ENCODE assay signal across 7 cellular contexts in the genomic region with DNA sequence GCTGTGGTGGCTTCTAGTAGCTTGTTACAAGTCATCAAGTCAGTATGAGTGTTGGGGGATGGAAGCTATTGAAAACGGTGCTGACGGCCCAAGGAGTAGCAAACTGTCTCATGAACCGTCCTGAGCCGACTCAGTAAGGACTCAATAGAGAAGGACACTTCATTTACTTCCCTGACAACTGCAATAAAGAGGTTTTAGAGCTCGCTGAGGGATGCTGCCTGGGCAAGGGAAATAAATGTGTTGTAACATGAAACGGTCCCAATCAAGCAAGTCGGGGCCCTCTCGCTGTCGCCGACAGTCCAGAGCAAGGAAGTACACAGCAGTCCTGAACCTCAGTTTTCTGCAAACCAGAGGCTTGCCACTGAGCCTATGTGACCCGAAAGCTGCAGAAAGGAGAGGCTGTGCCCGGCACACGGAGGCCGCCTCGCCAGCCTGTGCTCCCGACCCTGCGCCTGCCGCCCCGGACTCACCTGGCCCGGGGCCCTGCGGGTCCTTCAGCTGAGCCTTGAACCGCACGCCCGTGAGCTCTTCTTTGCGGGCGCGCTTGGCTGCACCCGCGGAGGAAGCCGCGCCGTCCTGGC. TPM values are rescaled to one million over a fixed set of nuclear protein-coding genes. Genes with fewer than 3 reads are reported as not detected.
A peak's percentile ranks its signal among the peaks of the same experiment; 100 is the strongest.
DNase-seq lines count a peak whose midpoint lies in the region; ATAC-seq lines count a peak whose summit lies in the region.

No MANE protein-coding gene starts in this region.

- no peaks in the 10 kb centered on the region for H3K9me3 ChIP-seq in right cardiac atrium (ENCODE audit: control insufficient read depth, low read length)

- H3K4me1 Mint-ChIP-seq in activated CD4-positive, alpha-beta memory T cell treated with anti-CD3 and anti-CD28 coated beads, Interleukin-2, amount 10 ng/mL, durations not matched to agents 7 days and 5 days: peaks cover 46% of the 10 kb centered on the region

- H3K27ac ChIP-seq in right cardiac atrium (ENCODE audit: low read length): no peak overlapping the region
- H3K27ac ChIP-seq in skin epidermis: peak overlapping the region in 19 of 21 experiments; percentile 14 to 93 (median 84)

- POLR2A ChIA-PET in activated CD4-positive, alpha-beta memory T cell treated with anti-CD3 and anti-CD28 coated beads, Interleukin-2, amount 10 ng/mL, durations not matched to agents 7 days and 5 days (lab: Charles Lee): interaction anchor here (0.7 to 2.7 kb wide), 8 partner anchors 9 to 219 kb away, joined by 3 to 17 read pairs (median 4); partner anchors contain the start of genes CFAP298, EVA1C and MIS18A

- H3K27me3 ChIP-seq in right cardiac atrium (ENCODE audit: control insufficient read depth, insufficient read depth): no peaks in the 10 kb centered on the region

- H3K36me3 Mint-ChIP-seq in activated CD4-positive, alpha-beta memory T cell treated with anti-CD3 and anti-CD28 coated beads, Interleukin-2, amount 10 ng/mL, durations not matched to agents 7 days and 5 days (ENCODE audit: low read depth): peaks cover 18% of the 10 kb centered on the region

- H3K27me3 Mint-ChIP-seq in activated CD4-positive, alpha-beta memory T cell treated with anti-CD3 and anti-CD28 coated beads, Interleukin-2, amount 10 ng/mL, durations not matched to agents 7 days and 5 days: peaks cover 2% of the 10 kb centered on the region

- CTCF ChIA-PET in activated CD4-positive, alpha-beta memory T cell treated with anti-CD3 and anti-CD28 coated beads, Interleukin-2, amount 10 ng/mL, durations not matched to agents 7 days and 5 days (lab: Charles Lee): interaction anchor here (0.6 to 1.5 kb wide), 7 partner anchors 10 to 379 kb away, joined by 3 to 6 read pairs (median 5); partner anchors contain the start of genes CFAP298 and PAXBP1

- H3K27ac Mint-ChIP-seq in activated CD4-positive, alpha-beta memory T cell treated with anti-CD3 and anti-CD28 coated beads, Interleukin-2, amount 10 ng/mL, durations not matched to agents 7 days and 5 days: no peak overlapping the region

- peak overlapping the region; percentile 87 for H3K4me3 ChIP-seq in right cardiac atrium (ENCODE audit: low read length)
- peak overlapping the region; percentile 83 to 100 (median 97) for H3K4me3 ChIP-seq in skin epidermis

- H3K4me1 ChIP-seq in right cardiac atrium (ENCODE audit: control insufficient read depth, insufficient read depth, low read length): peaks cover 2% of the 10 kb centered on the region

- peak overlapping the region; percentile 79 for H3K4me3 Mint-ChIP-seq in activated CD4-positive, alpha-beta memory T cell treated with anti-CD3 and anti-CD28 coated beads, Interleukin-2, amount 10 ng/mL, durations not matched to agents 7 days and 5 days

- ATAC-seq in GM18867 (IDR thresholded peaks at IDR 0.05; ENCODE audit: unreplicated experiment) (peak; percentile 34), HG03095 (IDR thresholded peaks at IDR 0.05; ENCODE audit: unreplicated experiment) (peak; percentile 3), right cardiac atrium (peak in 1 of 2 donors; percentile 3)

- DNase-seq in activated CD4-positive, alpha-beta memory T cell treated with anti-CD3 and anti-CD28 coated beads, Interleukin-2, amount 10 ng/mL, durations not matched to agents 7 days and 5 days: no peak
- DNase-seq in right cardiac atrium: peak in 1 of 3 donors; percentile 17
- DNase-seq in epidermal melanocyte (ENCODE audit: insufficient read length, low spot score): no peak
- no peak for DNase-seq in NCI-H1105 treated with DMSO at 0.1 percent for 48 hours (lab: John Stamatoyannopoulos, UW)

- WGBS in right cardiac atrium: under 1% methylated on average over 32 of the region's 32 CpGs

- peaks cover 2% of the 10 kb centered on the region for H3K9me3 Mint-ChIP-seq in activated CD4-positive, alpha-beta memory T cell treated with anti-CD3 and anti-CD28 coated beads, Interleukin-2, amount 10 ng/mL, durations not matched to agents 7 days and 5 days

- intact Hi-C loops in right cardiac atrium (cut with DNase I): loop anchor here in 1 of 4 donors (10.0 kb wide), 1 partner anchor 212 kb away; no protein-coding TSS in a partner anchor

RNA-seq across cellular contexts. Expression of gene URB1, which starts 0.4 kb away (rescaled TPM):
- total RNA-seq in activated CD4-positive, alpha-beta memory T cell treated with anti-CD3 and anti-CD28 coated beads, Interleukin-2, amount 10 ng/mL, durations not matched to agents 7 days and 5 days: 1 to 10 TPM; 9.1 TPM
- 10 to 100 TPM in 2 of 4 donors, 1 to 10 TPM in 2; 8.3 to 13.8 (median 9.9) TPM for total RNA-seq in right cardiac atrium
- polyA plus RNA-seq in right cardiac atrium: 3.3 TPM

RNA-seq across cellular contexts. Expression of gene EVA1C, which starts 20.1 kb away (rescaled TPM):
- total RNA-seq in activated CD4-positive, alpha-beta memory T cell treated with anti-CD3 and anti-CD28 coated beads, Interleukin-2, amount 10 ng/mL, durations not matched to agents 7 days and 5 days: 1 to 10 TPM; 5.0 to 6.3 TPM
- 10 to 100 TPM; 18.0 to 39.8 (median 23.5) TPM for total RNA-seq in right cardiac atrium
- polyA plus RNA-seq in right cardiac atrium: 20.6 TPM
